In genomic region chr9:84139296-84140100, GRCh38 we compare ENCODE assay signal across 9 cellular contexts.
A peak's percentile ranks its signal among the peaks of the same experiment; 100 is the strongest.
DNase-seq lines count a peak whose midpoint lies in the region; ATAC-seq and TF ChIP-seq lines count a peak whose summit lies in the region.
"Had no signal": no experiment of that assay in that cellular context is flagged by ENCODE, and none has a peak within 500 bp of the region (broad histone marks: within the 10 kb centered on the region; RNA-seq: fewer than 3 reads in every experiment).

No MANE protein-coding gene starts in this region.

- H3K9me3 ChIP-seq in adipocyte (ENCODE audit: control insufficient read depth, low read length): no peaks in the 10 kb centered on the region
- H3K9me3 ChIP-seq in lower lobe of right lung: no peaks in the 10 kb centered on the region

- intact Hi-C loops in lower lobe of right lung (cut with DNase I): no loop called here

- DNase-seq in DMS153 (lab: John Stamatoyannopoulos, UW): peak; percentile 77
- DNase-seq in NAMALWA (ENCODE audit: low spot score): peak; percentile 4
- DNase-seq in adipocyte (ENCODE audit: low read depth): peak; percentile 88
- DNase-seq in lower lobe of right lung: no peak
- DNase-seq in UCSD-AML1 (lab: John Stamatoyannopoulos, UW; ENCODE audit: unreplicated experiment): no peak
- DNase-seq in activated effector memory CD4-positive, alpha-beta T cell treated with Interleukin-2 at 50 U/mL for 16 hours: no peak

- H3K4me1 ChIP-seq in adipocyte (ENCODE audit: control insufficient read depth, insufficient read depth, low read length): peaks cover 25% of the 10 kb centered on the region
- H3K4me1 ChIP-seq in lower lobe of right lung: peaks cover 22% of the 10 kb centered on the region

- no peak overlapping the region for H3K27ac ChIP-seq in lower lobe of right lung
- H3K27ac ChIP-seq: cardiac muscle cell had no signal

- peaks cover 32% of the 10 kb centered on the region for H3K27me3 ChIP-seq in adipocyte (replicated peaks; ENCODE audit: control insufficient read depth, insufficient read depth, low read length)
- H3K27me3 ChIP-seq in lower lobe of right lung (ENCODE audit: low read depth): peaks cover 37% of the 10 kb centered on the region

- ATAC-seq in lower lobe of right lung (peak; percentile 43 to 49), GM19467 (IDR thresholded peaks at IDR 0.05; ENCODE audit: unreplicated experiment) (no peak), GM18867 (IDR thresholded peaks at IDR 0.05; ENCODE audit: unreplicated experiment) (no peak)

- TF ChIP-seq CTCF in lower lobe of right lung (IDR thresholded peaks at IDR 0.05): no peak

- H3K36me3 ChIP-seq in adipocyte (ENCODE audit: control insufficient read depth, insufficient read depth, low read length, severe bottlenecking): no peaks in the 10 kb centered on the region
- no peaks in the 10 kb centered on the region for H3K36me3 ChIP-seq in lower lobe of right lung
- H3K36me3 ChIP-seq: cardiac muscle cell had no signal

- no peak overlapping the region for H3K4me3 ChIP-seq in adipocyte (ENCODE audit: low read length)
- no peak overlapping the region for H3K4me3 ChIP-seq in lower lobe of right lung

- H3K9ac ChIP-seq in adipocyte (ENCODE audit: low read length): no peak overlapping the region

Comparison
In these comparisons a context has a peak if more than half of its experiments do, and no peak if none do; other contexts are left out.
1. DNase-seq: peak in DMS153 (single experiment), NAMALWA (single experiment) and adipocyte (single experiment); none in lower lobe of right lung (single experiment), UCSD-AML1 (single experiment) and activated effector memory CD4-positive, alpha-beta T cell treated with Interleukin-2 at 50 U/mL for 16 hours (single experiment).
2. ATAC-seq: peak in lower lobe of right lung (2 of 2); none in GM19467 (single experiment) and GM18867 (single experiment).